15 cellular contexts compared by ENCODE assay signal in the genomic region with DNA sequence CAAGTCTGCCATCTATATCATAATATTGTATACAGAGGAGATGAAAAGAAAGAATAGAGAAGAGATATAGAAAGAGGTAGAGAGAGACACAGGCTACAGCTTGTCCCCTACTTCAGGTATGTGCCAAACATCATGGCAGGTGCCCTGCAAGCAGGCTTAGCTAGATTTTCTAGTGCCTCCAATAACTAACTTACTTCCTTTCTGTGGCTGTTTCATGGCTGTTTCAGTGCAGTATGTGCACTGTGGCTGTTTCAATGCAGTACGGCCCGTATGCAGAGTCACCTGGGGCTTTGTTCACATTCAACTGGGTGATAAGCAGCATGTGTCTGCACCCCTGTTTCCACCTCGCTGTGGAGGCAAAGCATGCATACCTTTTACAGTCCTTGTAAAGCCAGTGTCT.
"Had no signal": no experiment of that assay in that cellular context is flagged by ENCODE, and none has a peak within 500 bp of the region (broad histone marks: within the 10 kb centered on the region; RNA-seq: fewer than 3 reads in every experiment).

No MANE protein-coding gene starts in this region.

- DNase-seq: colonic mucosa; dermis blood vessel endothelial cell; effector CD4-positive, alpha-beta T cell; erythroblast; heart left ventricle; natural killer cell; occipital lobe; pancreas; right cardiac atrium; small intestine; stimulated activated CD4-positive, alpha-beta T cell treated with anti-CD3 and anti-CD28 coated beads, Interleukin-12 subunit alpha, Interleukin-12 subunit beta, amount 100 ng/mL, for 4 hours; stimulated activated naive CD4-positive, alpha-beta T cell; stomach had no signal

- H3K27me3 ChIP-seq: colonic mucosa, neural progenitor cell, pancreas had no signal

- H3K27ac ChIP-seq: colonic mucosa, heart left ventricle, neural progenitor cell, pancreas, stomach, thoracic aorta had no signal
